17 cellular contexts compared by ENCODE assay signal in the genomic region with DNA sequence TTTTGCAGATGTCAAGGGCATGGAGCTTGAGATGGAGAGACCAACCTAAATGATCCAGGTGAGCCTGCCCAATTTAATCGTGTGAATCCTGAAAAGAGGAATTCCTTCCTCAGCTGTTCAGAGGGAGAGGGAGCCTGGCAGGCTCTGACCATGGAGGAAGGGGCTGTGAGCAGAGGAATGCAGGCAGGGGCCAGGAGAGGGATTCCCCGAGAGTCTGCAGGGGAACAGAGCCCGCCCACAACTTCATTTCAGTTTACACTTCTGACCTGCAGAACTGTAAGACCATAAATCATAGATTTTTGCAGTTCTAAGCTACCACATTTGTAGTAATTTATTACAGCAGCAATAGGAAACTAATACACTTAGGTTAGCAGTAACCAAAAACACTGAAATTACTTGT.
"Had no signal": no experiment of that assay in that cellular context is flagged by ENCODE, and none has a peak within 500 bp of the region (broad histone marks: within the 10 kb centered on the region; RNA-seq: fewer than 3 reads in every experiment).

No MANE protein-coding gene starts in this region.

- FAIRE-seq: astrocyte had no signal

- H3K27ac ChIP-seq: prostate gland, right atrium auricular region, uterus had no signal

- H3K4me3 ChIP-seq: lung, prostate gland, right atrium auricular region, tibial nerve, uterus had no signal

- H3K27me3 ChIP-seq: right atrium auricular region, uterus had no signal

- H3K4me1 ChIP-seq: prostate gland had no signal

- DNase-seq: activated B cell treated with CpG ODN at 0.5 μM for 24 hours; activated CD4-positive, alpha-beta T cell treated with anti-CD3 and anti-CD28 coated beads for 48 hours; activated CD8-positive, alpha-beta T cell treated with anti-CD3 and anti-CD28 coated beads for 36 hours; activated effector memory CD4-positive, alpha-beta T cell treated with anti-CD3 and anti-CD28 coated beads, Interleukin-2, amount 50 U/mL, for 16 hours; activated naive CD4-positive, alpha-beta T cell treated with anti-CD3 and anti-CD28 coated beads, Interleukin-2, amount 50 U/mL, for 16 hours; activated T-cell treated with anti-CD3 and anti-CD28 coated beads, Interleukin-2, amount 50 U/mL, for 48 hours; foreskin fibroblast; islet precursor cell; stimulated activated CD4-positive, alpha-beta T cell treated with anti-CD3 and anti-CD28 coated beads, Interleukin-2, amount 100 ng/mL, for 24 hours; stimulated activated naive CD8-positive, alpha-beta T cell treated with anti-CD3 and anti-CD28 coated beads, Interleukin-15, Interleukin-2, amounts not matched to agents 100 U/mL and 50 U/mL, for 24 hours; uterus had no signal

- H3K36me3 ChIP-seq: prostate gland, right atrium auricular region, tibial nerve, uterus had no signal

- H3K9me3 ChIP-seq: prostate gland, right atrium auricular region, tibial nerve, uterus had no signal

- ATAC-seq: activated CD8-positive, alpha-beta T cell treated with anti-CD3 and anti-CD28 coated beads for 36 hours; left lobe of liver; stimulated activated naive CD8-positive, alpha-beta T cell treated with anti-CD3 and anti-CD28 coated beads, Interleukin-15, Interleukin-2, amounts not matched to agents 100 U/mL and 50 U/mL, for 24 hours had no signal
